1 cellular context compared by ENCODE assay signal in genomic region chrX:8668797-8669196, GRCh38.
TF ChIP-seq lines count a peak whose summit lies in the region.

No MANE protein-coding gene starts in this region.

TF ChIP-seq in H1, 55 proteins besides CTCF, POLR2A, EP300 and RAD21 (continued from another document):
- TF ChIP-seq KDM4A (IDR thresholded peaks at IDR 0.05; ENCODE audit: low read depth, low read length, severe bottlenecking) (no peak), SP4 (IDR thresholded peaks at IDR 0.05; ENCODE audit: low read length) (no peak), BCL11A (IDR thresholded peaks at IDR 0.05; ENCODE audit: low read depth in 2 of 2, low read length in 2 of 2) (no peak), CTBP2 (IDR thresholded peaks at IDR 0.05; ENCODE audit: borderline replicate concordance, insufficient read depth, insufficient read length, low read length) (no peak)
